20 cellular contexts compared by ENCODE assay signal in the genomic region with DNA sequence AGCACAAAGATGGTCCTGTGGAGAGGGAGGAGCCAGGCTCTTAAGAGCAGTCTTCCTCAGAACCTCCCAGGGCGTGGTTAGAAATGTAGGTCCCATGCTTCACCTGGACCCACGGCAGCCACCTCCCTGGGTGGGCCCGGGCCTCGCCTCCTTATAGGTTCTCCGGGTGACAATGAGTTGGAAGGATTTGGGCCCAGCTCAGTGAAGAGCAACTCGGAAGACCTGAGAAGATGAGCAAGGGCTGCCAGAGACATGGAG.
"Had no signal": no experiment of that assay in that cellular context is flagged by ENCODE, and none has a peak within 500 bp of the region (broad histone marks: within the 10 kb centered on the region; RNA-seq: fewer than 3 reads in every experiment).

No MANE protein-coding gene starts in this region.

- H3K4me3 ChIP-seq: dorsolateral prefrontal cortex, gastroesophageal sphincter, left ventricle myocardium inferior, lower lobe of right lung, mucosa of descending colon, ovary, smooth muscle cell, upper lobe of left lung, uterus had no signal

- H3K36me3 ChIP-seq: gastroesophageal sphincter, left ventricle myocardium inferior, lower lobe of right lung, ovary, upper lobe of left lung, uterus had no signal

- H3K4me1 ChIP-seq: uterus had no signal

- DNase-seq: cortex of kidney; dorsolateral prefrontal cortex; effector CD8-positive, alpha-beta T cell; kidney; left cardiac atrium; left ventricle myocardium inferior; lower lobe of right lung; mucosa of descending colon; naive thymus-derived CD8-positive, alpha-beta T cell; nucleus accumbens; ovary; right cardiac atrium; stimulated activated CD4-positive, alpha-beta T cell treated with anti-CD3 and anti-CD28 coated beads, Interleukin-2, amount 100 ng/mL, for 48 hours; stimulated activated naive CD4-positive, alpha-beta T cell treated with Interleukin-2 at 50 U/mL for 16 hours; upper lobe of left lung; uterus had no signal

- H3K27ac Mint-ChIP-seq: memory B cell had no signal

- H3K9me3 Mint-ChIP-seq: memory B cell; naive thymus-derived CD8-positive, alpha-beta T cell had no signal

- H3K4me3 Mint-ChIP-seq: memory B cell had no signal

- ATAC-seq: gastroesophageal sphincter; left cardiac atrium; lower lobe of right lung; mucosa of descending colon; naive thymus-derived CD8-positive, alpha-beta T cell; right cardiac atrium had no signal

- H3K27me3 Mint-ChIP-seq: memory B cell had no signal

- FAIRE-seq: endometrium, kidney had no signal

- H3K27ac ChIP-seq: dorsolateral prefrontal cortex, gastroesophageal sphincter, left ventricle myocardium inferior, lower lobe of right lung, ovary, upper lobe of left lung, uterus had no signal

- H3K36me3 Mint-ChIP-seq: memory B cell; naive thymus-derived CD8-positive, alpha-beta T cell had no signal

- H3K27me3 ChIP-seq: dorsolateral prefrontal cortex, gastroesophageal sphincter, ovary, upper lobe of left lung, uterus had no signal

- H3K4me2 ChIP-seq: smooth muscle cell had no signal

- H3K9me3 ChIP-seq: gastroesophageal sphincter, left ventricle myocardium inferior, lower lobe of right lung, mucosa of descending colon, ovary, upper lobe of left lung, uterus had no signal
